10 cellular contexts compared by ENCODE assay signal in genomic region chr3:124429129-124429815, GRCh38.
DNase-seq lines count a peak whose midpoint lies in the region; ATAC-seq and TF ChIP-seq lines count a peak whose summit lies in the region.
"Had no signal": no experiment of that assay in that cellular context is flagged by ENCODE, and none has a peak within 500 bp of the region (broad histone marks: within the 10 kb centered on the region; RNA-seq: fewer than 3 reads in every experiment).

No MANE protein-coding gene starts in this region.

- TF ChIP-seq POLR2A in NB4 (IDR thresholded peaks at IDR 0.05; ENCODE audit: extremely low read depth, insufficient read length) = no peak

- intact Hi-C loops in activated CD4-positive, alpha-beta T cell treated with anti-CD3 and anti-CD28 coated beads for 36 hours (cut with DNase I, micrococcal nuclease) = no loop called here

- POLR2A ChIA-PET in activated CD8-positive, alpha-beta T cell treated with anti-CD3 and anti-CD28 coated beads, Interleukin-2, amount 10 ng/mL, durations not matched to agents 7 days and 5 days (lab: Charles Lee) = no interaction called here
- POLR2A ChIA-PET in activated CD4-positive, alpha-beta T cell treated with anti-CD3 and anti-CD28 coated beads for 36 hours (lab: Charles Lee) = interaction anchor here (0.5 kb wide), 1 partner anchor 345 kb away, joined by 3 read pairs; no protein-coding TSS in a partner anchor

- H3K9ac ChIP-seq in SK-N-MC (ENCODE audit: insufficient read length) = no peak overlapping the region

- CTCF ChIA-PET in activated CD8-positive, alpha-beta T cell treated with anti-CD3 and anti-CD28 coated beads, Interleukin-2, amount 10 ng/mL, durations not matched to agents 7 days and 5 days (lab: Charles Lee) = interaction anchor here (1.3 kb wide), 1 partner anchor 10 kb away, joined by 3 read pairs; no protein-coding TSS in a partner anchor
- CTCF ChIA-PET in activated CD4-positive, alpha-beta T cell treated with anti-CD3 and anti-CD28 coated beads for 36 hours (lab: Charles Lee) = no interaction called here

- no peak overlapping the region for H3K4me3 ChIP-seq in NB4 (ENCODE audit: low read depth, low read length)
- H3K4me3 ChIP-seq in SK-N-MC = no peak overlapping the region; the same call in 1 of the 2 replicates

- H3K27ac Mint-ChIP-seq in endothelial cell (ENCODE audit: unreplicated experiment) = no peak overlapping the region
- no peak overlapping the region for H3K27ac Mint-ChIP-seq in activated CD8-positive, alpha-beta T cell treated with anti-CD3 and anti-CD28 coated beads, Interleukin-2, amount 10 ng/mL, durations not matched to agents 7 days and 5 days
- no peak overlapping the region for H3K27ac Mint-ChIP-seq in activated CD4-positive, alpha-beta T cell treated with anti-CD3 and anti-CD28 coated beads for 36 hours

- no peaks in the 10 kb centered on the region for H3K9me3 ChIP-seq in SK-N-MC (ENCODE audit: low read depth, low read length)

- DNase-seq in DMS153 treated with DMSO at 0.1 percent for 48 hours (lab: John Stamatoyannopoulos, UW; ENCODE audit: unreplicated experiment) = peak; percentile 81
- peak; percentile 4 for DNase-seq in NB4 (ENCODE audit: low read depth)
- DNase-seq in SK-N-MC (ENCODE audit: low read depth, low spot score) = peak; percentile 79
- DNase-seq in iPS-NIHi11 (ENCODE audit: low spot score) = peak; percentile 9
- no peak for DNase-seq in endothelial cell (ENCODE audit: low spot score)
- DNase-seq in activated CD8-positive, alpha-beta T cell treated with anti-CD3 and anti-CD28 coated beads, Interleukin-2, amount 10 ng/mL, durations not matched to agents 7 days and 5 days = no peak
- no peak for DNase-seq in activated CD4-positive, alpha-beta T cell treated with anti-CD3 and anti-CD28 coated beads for 36 hours
- DNase-seq in activated CD8-positive, alpha-beta memory T cell treated with anti-CD3 and anti-CD28 coated beads, Interleukin-2, amount 50 U/mL, for 4 hours = no peak
- DNase-seq: activated T-cell treated with anti-CD3 and anti-CD28 coated beads, Interleukin-2, amount 50 U/mL, for 4 hours; stimulated activated CD4-positive, alpha-beta T cell treated with anti-CD3 and anti-CD28 coated beads, Interleukin-1b, Interleukin-23, amount 100 ng/mL, for 48 hours had no signal

- H3K36me3 ChIP-seq in SK-N-MC (ENCODE audit: insufficient read depth, low read length) = no peaks in the 10 kb centered on the region; the same call in 1 of the 2 replicates

- no peak overlapping the region for H3K27ac ChIP-seq in SK-N-MC

- no peak for ATAC-seq in activated CD8-positive, alpha-beta T cell treated with anti-CD3 and anti-CD28 coated beads, Interleukin-2, amount 10 ng/mL, durations not matched to agents 7 days and 5 days
- ATAC-seq in activated CD4-positive, alpha-beta T cell treated with anti-CD3 and anti-CD28 coated beads for 36 hours = no peak
- ATAC-seq: activated T-cell treated with anti-CD3 and anti-CD28 coated beads, Interleukin-2, amount 50 U/mL, for 4 hours had no signal

- H3K4me1 Mint-ChIP-seq in endothelial cell (ENCODE audit: unreplicated experiment) = no peaks in the 10 kb centered on the region
- H3K4me1 Mint-ChIP-seq in activated CD8-positive, alpha-beta T cell treated with anti-CD3 and anti-CD28 coated beads, Interleukin-2, amount 10 ng/mL, durations not matched to agents 7 days and 5 days (ENCODE audit: low read depth) = no peaks in the 10 kb centered on the region
- H3K4me1 Mint-ChIP-seq in activated CD4-positive, alpha-beta T cell treated with anti-CD3 and anti-CD28 coated beads for 36 hours = no peaks in the 10 kb centered on the region

- H3K27me3 Mint-ChIP-seq in endothelial cell (ENCODE audit: unreplicated experiment) = no peaks in the 10 kb centered on the region
- peaks cover 24% of the 10 kb centered on the region for H3K27me3 Mint-ChIP-seq in activated CD8-positive, alpha-beta T cell treated with anti-CD3 and anti-CD28 coated beads, Interleukin-2, amount 10 ng/mL, durations not matched to agents 7 days and 5 days (ENCODE audit: low read depth)
- H3K27me3 Mint-ChIP-seq in activated CD4-positive, alpha-beta T cell treated with anti-CD3 and anti-CD28 coated beads for 36 hours = peaks cover 6% of the 10 kb centered on the region

- H3K36me3 Mint-ChIP-seq in endothelial cell (ENCODE audit: low read depth, unreplicated experiment) = peaks cover 48% of the 10 kb centered on the region
- no peaks in the 10 kb centered on the region for H3K36me3 Mint-ChIP-seq in activated CD8-positive, alpha-beta T cell treated with anti-CD3 and anti-CD28 coated beads, Interleukin-2, amount 10 ng/mL, durations not matched to agents 7 days and 5 days (ENCODE audit: low read depth)
- no peaks in the 10 kb centered on the region for H3K36me3 Mint-ChIP-seq in activated CD4-positive, alpha-beta T cell treated with anti-CD3 and anti-CD28 coated beads for 36 hours (ENCODE audit: low read depth)

- H3K4me3 Mint-ChIP-seq in endothelial cell (ENCODE audit: unreplicated experiment) = no peak overlapping the region
- H3K4me3 Mint-ChIP-seq in activated CD8-positive, alpha-beta T cell treated with anti-CD3 and anti-CD28 coated beads, Interleukin-2, amount 10 ng/mL, durations not matched to agents 7 days and 5 days = no peak overlapping the region
- H3K4me3 Mint-ChIP-seq in activated CD4-positive, alpha-beta T cell treated with anti-CD3 and anti-CD28 coated beads for 36 hours = no peak overlapping the region
- H3K4me3 Mint-ChIP-seq: activated T-cell treated with anti-CD3 and anti-CD28 coated beads, Interleukin-2, amount 50 U/mL, for 4 hours had no signal

- TF ChIP-seq CTCF in NB4 (IDR thresholded peaks at IDR 0.05; ENCODE audit: low read depth, low read length) = no peak
- TF ChIP-seq CTCF in endothelial cell (IDR thresholded peaks at IDR 0.05; ENCODE audit: unreplicated experiment) = no peak

- H3K9me3 Mint-ChIP-seq in endothelial cell (ENCODE audit: unreplicated experiment) = no peaks in the 10 kb centered on the region
- H3K9me3 Mint-ChIP-seq in activated CD8-positive, alpha-beta T cell treated with anti-CD3 and anti-CD28 coated beads, Interleukin-2, amount 10 ng/mL, durations not matched to agents 7 days and 5 days (ENCODE audit: insufficient read depth) = no peaks in the 10 kb centered on the region
- no peaks in the 10 kb centered on the region for H3K9me3 Mint-ChIP-seq in activated CD4-positive, alpha-beta T cell treated with anti-CD3 and anti-CD28 coated beads for 36 hours (ENCODE audit: low read depth)
- H3K9me3 Mint-ChIP-seq: activated T-cell treated with anti-CD3 and anti-CD28 coated beads, Interleukin-2, amount 50 U/mL, for 4 hours had no signal

Comparison
In these comparisons a context has a peak if more than half of its experiments do, and no peak if none do; other contexts are left out.
1. DNase-seq: peak in DMS153 treated with DMSO at 0.1 percent for 48 hours (single experiment), NB4 (single experiment), SK-N-MC (single experiment) and iPS-NIHi11 (single experiment); none in endothelial cell (single experiment), activated CD8-positive, alpha-beta T cell treated with anti-CD3 and anti-CD28 coated beads, Interleukin-2, amount 10 ng/mL, durations not matched to agents 7 days and 5 days (single experiment), activated CD4-positive, alpha-beta T cell treated with anti-CD3 and anti-CD28 coated beads for 36 hours (single experiment) and activated CD8-positive, alpha-beta memory T cell treated with anti-CD3 and anti-CD28 coated beads, Interleukin-2, amount 50 U/mL, for 4 hours (single experiment).